Comparison of ENCODE assay signal across 8 cellular contexts in genomic region chr14:104976198-104977007, GRCh38. TPM values are rescaled to one million over a fixed set of nuclear protein-coding genes. Genes with fewer than 3 reads are reported as not detected.
DNase-seq lines count a peak whose midpoint lies in the region; ATAC-seq and TF ChIP-seq lines count a peak whose summit lies in the region.

No MANE protein-coding gene starts in this region.

- ATAC-seq in T-cell (replicated peaks in 1 of 4): peak; percentile 72 to 80 (median 78)

- no peak overlapping the region for H3K27ac ChIP-seq in cardiac muscle cell

- peak overlapping the region in 1 of 2 donors; percentile 89 for H3K27ac Mint-ChIP-seq in T-cell
- H3K27ac Mint-ChIP-seq in activated naive CD8-positive, alpha-beta T cell treated with anti-CD3 and anti-CD28 coated beads for 36 hours: no peak overlapping the region

- peaks cover 4% of the 10 kb centered on the region for H3K4me1 ChIP-seq in cardiac muscle cell (ENCODE audit: low read depth)

- H3K36me3 ChIP-seq in cardiac muscle cell: no peaks in the 10 kb centered on the region

- POLR2A ChIA-PET in T-cell (lab: Charles Lee): no interaction called here

- DNase-seq in NCI-H1436 (lab: John Stamatoyannopoulos, UW) (peak; percentile 71), NCI-H1436 treated with DMSO at 0.1 percent for 48 hours (lab: John Stamatoyannopoulos, UW) (no peak), M059J (ENCODE audit: low read depth) (peak; percentile 74), T-cell (peak; percentile 59 to 89 (median 82)), cardiac muscle cell (ENCODE audit: low read depth in 1 of 2, low spot score in 1 of 2) (peak; percentile 87 to 89), retina (peak; percentile 83), GF-D8 (lab: John Stamatoyannopoulos, UW) (no peak)
- peak; percentile 82 for DNase-seq in activated naive CD8-positive, alpha-beta T cell treated with anti-CD3 and anti-CD28 coated beads for 36 hours

- H3K4me3 ChIP-seq in cardiac muscle cell: no peak overlapping the region

- peaks cover 10 to 16% (median 13%) of the 10 kb centered on the region in 3 donors for H3K4me1 Mint-ChIP-seq in T-cell
- H3K4me1 Mint-ChIP-seq in activated naive CD8-positive, alpha-beta T cell treated with anti-CD3 and anti-CD28 coated beads for 36 hours: peaks cover 9% of the 10 kb centered on the region

- H3K27me3 ChIP-seq in cardiac muscle cell: peaks cover 34% of the 10 kb centered on the region

- peaks cover 14 to 20% of the 10 kb centered on the region in 2 donors for H3K27me3 Mint-ChIP-seq in T-cell
- peaks cover 26% of the 10 kb centered on the region for H3K27me3 Mint-ChIP-seq in activated naive CD8-positive, alpha-beta T cell treated with anti-CD3 and anti-CD28 coated beads for 36 hours

- H3K9me3 ChIP-seq in cardiac muscle cell (ENCODE audit: low read depth): no peaks in the 10 kb centered on the region

- no peaks in the 10 kb centered on the region for H3K36me3 Mint-ChIP-seq in T-cell
- H3K36me3 Mint-ChIP-seq in activated naive CD8-positive, alpha-beta T cell treated with anti-CD3 and anti-CD28 coated beads for 36 hours: no peaks in the 10 kb centered on the region

- peak; percentile 83 for TF ChIP-seq CTCF in cardiac muscle cell (IDR thresholded peaks at IDR 0.05; ENCODE audit: low read depth, low read length)

- CTCF ChIA-PET in T-cell (lab: Charles Lee): interaction anchor here (0.7 to 3.6 kb wide), 3 partner anchors 8 to 70 kb away, joined by 3 to 24 read pairs (median 9); no protein-coding TSS in a partner anchor

- H3K9me3 Mint-ChIP-seq in T-cell: no peaks in the 10 kb centered on the region
- no peaks in the 10 kb centered on the region for H3K9me3 Mint-ChIP-seq in activated naive CD8-positive, alpha-beta T cell treated with anti-CD3 and anti-CD28 coated beads for 36 hours

- H3K4me3 Mint-ChIP-seq in T-cell: peak overlapping the region; percentile 43 to 72 (median 70)
- H3K4me3 Mint-ChIP-seq in activated naive CD8-positive, alpha-beta T cell treated with anti-CD3 and anti-CD28 coated beads for 36 hours: peak overlapping the region; percentile 25

RNA-seq across cellular contexts. Expression of gene AHNAK2, which starts 1.8 kb away (rescaled TPM):
- 3.2 and 4.7 TPM in 2 replicates for total RNA-seq in M059J (2014; rRNA removed; shearing (Covaris generic))
- total RNA-seq in T-cell (under 1 TPM in 3 of 5 donors, not detected in 2; 0.20 to 0.38 (median 0.22) TPM), cardiac muscle cell (59.3 and 78.0 TPM in 2 replicates)
- total RNA-seq in activated naive CD8-positive, alpha-beta T cell treated with anti-CD3 and anti-CD28 coated beads for 36 hours: under 1 TPM in 1 of 2 experiments, not detected in 1; 0.02 TPM
- polyA plus RNA-seq in cardiac muscle cell: 17.8 and 18.8 TPM in 2 replicates

RNA-seq across cellular contexts. Expression of gene CLBA1, which starts 9.2 kb away (rescaled TPM):
- total RNA-seq in M059J (2014; rRNA removed; shearing (Covaris generic)): 3.3 and 5.6 TPM in 2 replicates
- total RNA-seq in T-cell: 1 to 10 TPM; 1.2 to 3.4 (median 2.7) TPM
- total RNA-seq in activated naive CD8-positive, alpha-beta T cell treated with anti-CD3 and anti-CD28 coated beads for 36 hours: 1 to 10 TPM; 1.5 to 1.9 TPM
- total RNA-seq in cardiac muscle cell: 15.5 and 20.9 TPM in 2 replicates
- 13.4 and 20.4 TPM in 2 replicates for polyA plus RNA-seq in cardiac muscle cell

RNA-seq across cellular contexts. Expression of gene CDCA4, which starts 44.5 kb away (rescaled TPM):
- 32.5 and 40.5 TPM in 2 replicates for total RNA-seq in M059J (2014; rRNA removed; shearing (Covaris generic))
- total RNA-seq in T-cell: 10 to 100 TPM; 13.0 to 20.1 (median 15.8) TPM
- 10 to 100 TPM; 89.7 to 89.8 TPM for total RNA-seq in activated naive CD8-positive, alpha-beta T cell treated with anti-CD3 and anti-CD28 coated beads for 36 hours
- 36.7 and 47.7 TPM in 2 replicates for total RNA-seq in cardiac muscle cell
- 34.5 and 46.0 TPM in 2 replicates for polyA plus RNA-seq in cardiac muscle cell

RNA-seq across cellular contexts. Expression of gene PLD4, which starts 51.7 kb away (rescaled TPM):
- not detected in 2 replicates for total RNA-seq in M059J (2014; rRNA removed; shearing (Covaris generic))
- total RNA-seq in T-cell: 1 to 10 TPM in 4 of 5 donors, under 1 TPM in 1; 0.65 to 4.9 (median 3.9) TPM
- not detected for total RNA-seq in activated naive CD8-positive, alpha-beta T cell treated with anti-CD3 and anti-CD28 coated beads for 36 hours
- 0.11 and 0.54 TPM in 2 replicates for total RNA-seq in cardiac muscle cell
- polyA plus RNA-seq in cardiac muscle cell: 0.07 and 1.7 TPM in 2 replicates

Comparison
In these comparisons a context has a peak if more than half of its experiments do, and no peak if none do; other contexts are left out.
1. DNase-seq: peak in NCI-H1436 (single experiment), M059J (single experiment), T-cell (34 of 34), activated naive CD8-positive, alpha-beta T cell treated with anti-CD3 and anti-CD28 coated beads for 36 hours (single experiment), cardiac muscle cell (2 of 2) and retina (single experiment); none in NCI-H1436 treated with DMSO at 0.1 percent for 48 hours (single experiment) and GF-D8 (single experiment).
2. RNA of gene AHNAK2, which starts 1.8 kb away (total RNA-seq): 59.3 to 78.0 TPM in cardiac muscle cell; 3.2 to 4.7 TPM in M059J, 0.20 to 0.38 TPM in T-cell and 0.02 TPM in activated naive CD8-positive, alpha-beta T cell treated with anti-CD3 and anti-CD28 coated beads for 36 hours; every median in the first group is over 10 times any median in the second.